In genomic region chr1:80221319-80221718, GRCh38 we compare ENCODE assay signal across 38 cellular contexts.
"Had no signal": no experiment of that assay in that cellular context is flagged by ENCODE, and none has a peak within 500 bp of the region (broad histone marks: within the 10 kb centered on the region; RNA-seq: fewer than 3 reads in every experiment).

No MANE protein-coding gene starts in this region.

- H3K27ac Mint-ChIP-seq: activated naive CD4-positive, alpha-beta T cell treated with anti-CD3 and anti-CD28 coated beads for 36 hours; activated naive CD4-positive, alpha-beta T cell treated with anti-CD3 and anti-CD28 coated beads, Interleukin-2, amount 10 ng/mL, durations not matched to agents 7 days and 5 days; activated naive CD4-positive, alpha-beta T cell treated with anti-CD3 and anti-CD28 coated beads, Interleukin-2, amount 50 U/mL, for 24 hours; activated naive CD4-positive, alpha-beta T cell treated with anti-CD3 and anti-CD28 coated beads, Interleukin-2, amount 50 U/mL, for 72 hours; activated naive CD8-positive, alpha-beta T cell; activated naive CD8-positive, alpha-beta T cell treated with anti-CD3 and anti-CD28 coated beads for 36 hours; activated naive CD8-positive, alpha-beta T cell treated with anti-CD3 and anti-CD28 coated beads, Interleukin-2, amount 10 ng/mL, durations not matched to agents 7 days and 5 days; activated naive CD8-positive, alpha-beta T cell treated with anti-CD3 and anti-CD28 coated beads, Interleukin-2, amount 50 U/mL, for 24 hours; activated T-cell treated with anti-CD3 and anti-CD28 coated beads, Interleukin-2, amount 50 U/mL, for 24 hours; activated T-cell treated with anti-CD3 and anti-CD28 coated beads, Interleukin-2, amount 50 U/mL, for 72 hours; activated T-helper 1 cell treated with anti-CD3 and anti-CD28 coated beads, Interleukin-12 subunit alpha, Interleukin-12 subunit beta, Interleukin-2, Interleukin-4 antibody, amounts not matched to agents 30 ng/mL and 10 ng/mL and 1 ng/mL, durations not matched to agents 14 hours and 24 hours and 36 hours; activated T-helper 17 cell treated with anti-CD3 and anti-CD28 coated beads, Interleukin-2, amount 50 U/mL, for 72 hours; activated T-helper 2 cell treated with anti-CD3 and anti-CD28 coated beads, Interferon-gamma antibody, Interleukin-2, Interleukin-4, amounts not matched to agents 10 μg/mL and 5 μg/mL and 100 μg/mL, durations not matched to agents 14 hours and 24 hours and 36 hours; brain had no signal

- H3K4me1 Mint-ChIP-seq: activated naive CD4-positive, alpha-beta T cell treated with anti-CD3 and anti-CD28 coated beads, Interleukin-2, amount 10 ng/mL, durations not matched to agents 7 days and 5 days; activated naive CD4-positive, alpha-beta T cell treated with anti-CD3 and anti-CD28 coated beads, Interleukin-2, amount 50 U/mL, for 24 hours; activated naive CD8-positive, alpha-beta T cell treated with anti-CD3 and anti-CD28 coated beads for 36 hours; activated naive CD8-positive, alpha-beta T cell treated with anti-CD3 and anti-CD28 coated beads, Interleukin-2, amount 10 ng/mL, durations not matched to agents 7 days and 5 days; activated naive CD8-positive, alpha-beta T cell treated with anti-CD3 and anti-CD28 coated beads, Interleukin-2, amount 50 U/mL, for 24 hours; activated T-helper 17 cell treated with anti-CD3 and anti-CD28 coated beads, Interleukin-2, amount 50 U/mL, for 72 hours; central memory CD8-positive, alpha-beta T cell had no signal

- H3K4me1 ChIP-seq: adrenal gland, ascending aorta, body of pancreas, breast epithelium had no signal

- H3K36me3 Mint-ChIP-seq: activated naive CD4-positive, alpha-beta T cell treated with anti-CD3 and anti-CD28 coated beads, Interleukin-2, amount 10 ng/mL, durations not matched to agents 7 days and 5 days; activated naive CD4-positive, alpha-beta T cell treated with anti-CD3 and anti-CD28 coated beads, Interleukin-2, amount 50 U/mL, for 24 hours; activated naive CD4-positive, alpha-beta T cell treated with anti-CD3 and anti-CD28 coated beads, Interleukin-2, amount 50 U/mL, for 72 hours; activated naive CD8-positive, alpha-beta T cell; activated naive CD8-positive, alpha-beta T cell treated with anti-CD3 and anti-CD28 coated beads for 36 hours; activated naive CD8-positive, alpha-beta T cell treated with anti-CD3 and anti-CD28 coated beads, Interleukin-2, amount 10 ng/mL, durations not matched to agents 7 days and 5 days; brain had no signal

- H3K9me3 ChIP-seq: adrenal gland, ascending aorta, body of pancreas, breast epithelium had no signal

- H3K27me3 Mint-ChIP-seq: activated naive CD4-positive, alpha-beta T cell treated with anti-CD3 and anti-CD28 coated beads, Interleukin-2, amount 10 ng/mL, durations not matched to agents 7 days and 5 days; activated naive CD4-positive, alpha-beta T cell treated with anti-CD3 and anti-CD28 coated beads, Interleukin-2, amount 50 U/mL, for 24 hours; activated naive CD8-positive, alpha-beta T cell; activated naive CD8-positive, alpha-beta T cell treated with anti-CD3 and anti-CD28 coated beads for 36 hours; activated naive CD8-positive, alpha-beta T cell treated with anti-CD3 and anti-CD28 coated beads, Interleukin-2, amount 10 ng/mL, durations not matched to agents 7 days and 5 days; activated naive CD8-positive, alpha-beta T cell treated with anti-CD3 and anti-CD28 coated beads, Interleukin-2, amount 50 U/mL, for 24 hours; activated T-cell treated with anti-CD3 and anti-CD28 coated beads, Interleukin-2, amount 50 U/mL, for 24 hours; activated T-helper 17 cell treated with anti-CD3 and anti-CD28 coated beads, Interleukin-2, amount 50 U/mL, for 72 hours; brain; central memory CD8-positive, alpha-beta T cell had no signal

- DNase-seq: activated effector memory CD4-positive, alpha-beta T cell treated with anti-CD3 and anti-CD28 coated beads, Interleukin-2, amount 50 U/mL, for 16 hours; activated effector memory CD4-positive, alpha-beta T cell treated with Interleukin-2 at 50 U/mL for 16 hours; activated gamma-delta T cell; activated gamma-delta T cell treated with Interleukin-2 at 50 U/mL for 16 hours; activated naive CD4-positive, alpha-beta T cell; activated naive CD4-positive, alpha-beta T cell treated with anti-CD3 and anti-CD28 coated beads for 36 hours; activated naive CD4-positive, alpha-beta T cell treated with anti-CD3 and anti-CD28 coated beads, Interleukin-2, amount 10 ng/mL, durations not matched to agents 7 days and 5 days; activated naive CD4-positive, alpha-beta T cell treated with anti-CD3 and anti-CD28 coated beads, Interleukin-2, amount 50 U/mL, for 16 hours; activated naive CD4-positive, alpha-beta T cell treated with Interleukin-2 at 50 U/mL for 16 hours; activated naive CD8-positive, alpha-beta T cell treated with anti-CD3 and anti-CD28 coated beads for 36 hours; activated naive CD8-positive, alpha-beta T cell treated with anti-CD3 and anti-CD28 coated beads, Interleukin-2, amount 10 ng/mL, durations not matched to agents 7 days and 5 days; activated naive CD8-positive, alpha-beta T cell treated with anti-CD3 and anti-CD28 coated beads, Interleukin-2, amount 50 U/mL, for 24 hours; activated T-cell treated with anti-CD3 and anti-CD28 coated beads, Interleukin-2, amount 50 U/mL, for 1 hour; activated T-cell treated with anti-CD3 and anti-CD28 coated beads, Interleukin-2, amount 50 U/mL, for 24 hours; activated T-cell treated with anti-CD3 and anti-CD28 coated beads, Interleukin-2, amount 50 U/mL, for 4 hours; activated T-cell treated with anti-CD3 and anti-CD28 coated beads, Interleukin-2, amount 50 U/mL, for 48 hours; activated T-cell treated with anti-CD3 and anti-CD28 coated beads, Interleukin-2, amount 50 U/mL, for 72 hours; adrenal gland; amniotic stem cell; amygdala; anterior cingulate cortex; aorta; body of pancreas; brain microvascular endothelial cell; caudate nucleus; central memory CD4-positive, alpha-beta T cell; cerebellar nuclear complex had no signal

- H3K4me3 ChIP-seq: adrenal gland, ascending aorta, body of pancreas, breast epithelium, cardiac muscle cell had no signal

- H3K27me3 ChIP-seq: adrenal gland, ascending aorta, body of pancreas, brain microvascular endothelial cell, breast epithelium, cardiac muscle cell had no signal

- H3K36me3 ChIP-seq: adrenal gland, ascending aorta, brain microvascular endothelial cell, breast epithelium, cardiac muscle cell had no signal

- H3K4me3 Mint-ChIP-seq: activated naive CD4-positive, alpha-beta T cell treated with anti-CD3 and anti-CD28 coated beads for 36 hours; activated naive CD4-positive, alpha-beta T cell treated with anti-CD3 and anti-CD28 coated beads, Interleukin-2, amount 10 ng/mL, durations not matched to agents 7 days and 5 days; activated naive CD4-positive, alpha-beta T cell treated with anti-CD3 and anti-CD28 coated beads, Interleukin-2, amount 50 U/mL, for 24 hours; activated naive CD8-positive, alpha-beta T cell; activated naive CD8-positive, alpha-beta T cell treated with anti-CD3 and anti-CD28 coated beads for 36 hours; activated naive CD8-positive, alpha-beta T cell treated with anti-CD3 and anti-CD28 coated beads, Interleukin-2, amount 10 ng/mL, durations not matched to agents 7 days and 5 days; activated naive CD8-positive, alpha-beta T cell treated with anti-CD3 and anti-CD28 coated beads, Interleukin-2, amount 50 U/mL, for 24 hours; activated T-cell treated with anti-CD3 and anti-CD28 coated beads, Interleukin-2, amount 50 U/mL, for 24 hours; activated T-cell treated with anti-CD3 and anti-CD28 coated beads, Interleukin-2, amount 50 U/mL, for 4 hours; activated T-cell treated with anti-CD3 and anti-CD28 coated beads, Interleukin-2, amount 50 U/mL, for 72 hours; activated T-helper 1 cell treated with anti-CD3 and anti-CD28 coated beads, Interleukin-12 subunit alpha, Interleukin-12 subunit beta, Interleukin-2, Interleukin-4 antibody, amounts not matched to agents 30 ng/mL and 10 ng/mL and 1 ng/mL, durations not matched to agents 14 hours and 24 hours and 36 hours; activated T-helper 17 cell treated with anti-CD3 and anti-CD28 coated beads, Interleukin-2, amount 50 U/mL, for 72 hours; brain; central memory CD8-positive, alpha-beta T cell had no signal

- H3K27ac ChIP-seq: adrenal gland, ascending aorta, body of pancreas, brain microvascular endothelial cell, breast epithelium, cardiac muscle cell had no signal

- H3K9me3 Mint-ChIP-seq: activated naive CD4-positive, alpha-beta T cell treated with anti-CD3 and anti-CD28 coated beads, Interleukin-2, amount 50 U/mL, for 24 hours; activated naive CD8-positive, alpha-beta T cell treated with anti-CD3 and anti-CD28 coated beads for 36 hours; activated T-helper 1 cell treated with anti-CD3 and anti-CD28 coated beads, Interleukin-12 subunit alpha, Interleukin-12 subunit beta, Interleukin-2, Interleukin-4 antibody, amounts not matched to agents 30 ng/mL and 10 ng/mL and 1 ng/mL, durations not matched to agents 14 hours and 24 hours and 36 hours had no signal
